ENCODE assay signal across 11 cellular contexts in the genomic region with DNA sequence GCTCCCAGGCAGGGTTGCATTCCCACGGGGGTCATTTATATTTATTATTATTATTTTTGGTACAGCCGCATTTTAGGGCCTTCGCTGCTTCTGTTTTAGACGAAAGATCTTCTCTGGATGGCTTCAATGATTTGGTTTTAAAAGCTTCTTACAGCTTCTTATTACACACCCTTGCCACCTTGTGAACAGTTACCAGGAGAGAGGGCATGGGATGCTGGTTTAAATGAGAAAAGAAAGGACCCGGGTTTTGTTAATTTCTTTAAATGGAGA. TPM values are rescaled to one million over a fixed set of nuclear protein-coding genes. Genes with fewer than 3 reads are reported as not detected.
DNase-seq lines count a peak whose midpoint lies in the region; ATAC-seq and TF ChIP-seq lines count a peak whose summit lies in the region.
"Had no signal": no experiment of that assay in that cellular context is flagged by ENCODE, and none has a peak within 500 bp of the region (broad histone marks: within the 10 kb centered on the region; RNA-seq: fewer than 3 reads in every experiment).

No MANE protein-coding gene starts in this region.

- no peaks in the 10 kb centered on the region for H3K36me3 Mint-ChIP-seq in activated T-helper 1 cell treated with anti-CD3 and anti-CD28 coated beads, Interleukin-12 subunit alpha, Interleukin-12 subunit beta, Interleukin-2, Interleukin-4 antibody, amounts not matched to agents 30 ng/mL and 10 ng/mL and 1 ng/mL, durations not matched to agents 14 hours and 24 hours and 36 hours (ENCODE audit: low read depth)

- H3K4me1 ChIP-seq in SK-N-SH (ENCODE audit: control insufficient read depth in 1 of 2, insufficient read depth in 2 of 2, low read depth in 1 of 2, low read length in 1 of 2) (peaks cover 12 to 39% of the 10 kb centered on the region in 2 experiments), hepatocyte (ENCODE audit: insufficient read depth) (no peaks in the 10 kb centered on the region)

- no peaks in the 10 kb centered on the region for H3K9me3 ChIP-seq in SK-N-SH
- H3K9me3 ChIP-seq in hepatocyte (ENCODE audit: low read depth) = no peaks in the 10 kb centered on the region

- ATAC-seq in SK-N-SH treated with all-trans-retinoic acid at 6 μM for 48 hours = no peak
- no peak for ATAC-seq in stimulated activated naive CD8-positive, alpha-beta T cell treated with anti-CD3 and anti-CD28 coated beads, Interleukin-15, amount 100 ng/mL, for 72 hours
- ATAC-seq in HG02870 (IDR thresholded peaks at IDR 0.05; ENCODE audit: unreplicated experiment) = no peak

- H3K4me1 Mint-ChIP-seq in activated T-helper 1 cell treated with anti-CD3 and anti-CD28 coated beads, Interleukin-12 subunit alpha, Interleukin-12 subunit beta, Interleukin-2, Interleukin-4 antibody, amounts not matched to agents 30 ng/mL and 10 ng/mL and 1 ng/mL, durations not matched to agents 14 hours and 24 hours and 36 hours (ENCODE audit: low read depth) = peaks cover 22% of the 10 kb centered on the region
- peaks cover 62% of the 10 kb centered on the region for H3K4me1 Mint-ChIP-seq in stimulated activated naive CD8-positive, alpha-beta T cell treated with anti-CD3 and anti-CD28 coated beads, Interleukin-15, amount 100 ng/mL, for 72 hours

- H3K4me2 ChIP-seq in SK-N-SH (peak overlapping the region; percentile 87), hepatocyte (peak overlapping the region; percentile 99)

- H3K27ac Mint-ChIP-seq in activated T-helper 1 cell treated with anti-CD3 and anti-CD28 coated beads, Interleukin-12 subunit alpha, Interleukin-12 subunit beta, Interleukin-2, Interleukin-4 antibody, amounts not matched to agents 30 ng/mL and 10 ng/mL and 1 ng/mL, durations not matched to agents 14 hours and 24 hours and 36 hours = no peak overlapping the region
- H3K27ac Mint-ChIP-seq in stimulated activated naive CD8-positive, alpha-beta T cell treated with anti-CD3 and anti-CD28 coated beads, Interleukin-15, amount 100 ng/mL, for 72 hours = no peak overlapping the region

- H4K20me1 ChIP-seq in SK-N-SH (ENCODE audit: insufficient read depth) (peaks cover 48% of the 10 kb centered on the region), hepatocyte (ENCODE audit: insufficient read depth, poor library complexity, severe bottlenecking) (no peaks in the 10 kb centered on the region)

- CTCF ChIA-PET in SK-N-SH (lab: Yijun Ruan, JAX) = interaction anchor here (0.8 to 14.0 kb wide), 3 partner anchors 25 to 416 kb away, joined by 3 to 160 read pairs (median 6); no protein-coding TSS in a partner anchor

- no peak for DNase-seq in SK-N-SH
- DNase-seq in activated T-helper 1 cell treated with anti-CD3 and anti-CD28 coated beads, Interleukin-12 subunit alpha, Interleukin-12 subunit beta, Interleukin-2, Interleukin-4 antibody, amounts not matched to agents 30 ng/mL and 10 ng/mL and 1 ng/mL, durations not matched to agents 14 hours and 24 hours and 36 hours (ENCODE audit: low spot score) = no peak
- DNase-seq in hepatocyte (ENCODE audit: low spot score) = no peak
- no peak for DNase-seq in stimulated activated naive CD8-positive, alpha-beta T cell treated with anti-CD3 and anti-CD28 coated beads, Interleukin-15, amount 100 ng/mL, for 72 hours
- DNase-seq in NK-92 (lab: John Stamatoyannopoulos, UW; ENCODE audit: unreplicated experiment) = no peak
- no peak for DNase-seq in activated CD4-positive, alpha-beta T cell treated with anti-CD3 and anti-CD28 coated beads, Interleukin-2, amount 50 U/mL, for 48 hours
- DNase-seq: 8988T, NCI-H1105 treated with DMSO at 0.1 percent for 48 hours had no signal

- no peaks in the 10 kb centered on the region for H3K36me3 ChIP-seq in SK-N-SH (replicated peaks in 1 of 2; ENCODE audit: control insufficient read depth in 1 of 2, insufficient read depth in 2 of 2, low read length in 1 of 2)
- H3K36me3 ChIP-seq in hepatocyte (replicated peaks; ENCODE audit: insufficient read depth, low read depth) = no peaks in the 10 kb centered on the region

- H3F3A ChIP-seq in SK-N-SH (replicated peaks; ENCODE audit: insufficient read depth) = peaks cover 20% of the 10 kb centered on the region

- TF ChIP-seq RAD21 in SK-N-SH (IDR thresholded peaks at IDR 0.05; ENCODE audit: low read length) = no peak

- H2AFZ ChIP-seq in SK-N-SH (ENCODE audit: low read depth) (no peak overlapping the region), hepatocyte (no peak overlapping the region)

- H3K27me3 Mint-ChIP-seq in activated T-helper 1 cell treated with anti-CD3 and anti-CD28 coated beads, Interleukin-12 subunit alpha, Interleukin-12 subunit beta, Interleukin-2, Interleukin-4 antibody, amounts not matched to agents 30 ng/mL and 10 ng/mL and 1 ng/mL, durations not matched to agents 14 hours and 24 hours and 36 hours (ENCODE audit: insufficient read depth) = peaks cover 56% of the 10 kb centered on the region
- H3K27me3 Mint-ChIP-seq in stimulated activated naive CD8-positive, alpha-beta T cell treated with anti-CD3 and anti-CD28 coated beads, Interleukin-15, amount 100 ng/mL, for 72 hours = peaks cover 8% of the 10 kb centered on the region

- H3K27me3 ChIP-seq in SK-N-SH (ENCODE audit: insufficient read depth) (no peaks in the 10 kb centered on the region), hepatocyte (peaks cover 47% of the 10 kb centered on the region)

- H3K4me3 ChIP-seq in SK-N-SH (ENCODE audit: low read depth in 2 of 2, low read length in 1 of 2) = peak overlapping the region; percentile 70 to 80; a peak in 3 of 4 replicates
- H3K4me3 ChIP-seq in hepatocyte = peak overlapping the region; percentile 7

- H3K27ac ChIP-seq in SK-N-SH (ENCODE audit: low read depth in 2 of 2, low read length in 1 of 2) (no peak overlapping the region), hepatocyte (no peak overlapping the region)
- H3K27ac ChIP-seq: epithelial cell of prostate had no signal

- no peaks in the 10 kb centered on the region for H3K9me2 ChIP-seq in SK-N-SH
- no peaks in the 10 kb centered on the region for H3K9me2 ChIP-seq in hepatocyte (replicated peaks; ENCODE audit: insufficient read depth)

- H3K79me2 ChIP-seq in SK-N-SH (ENCODE audit: insufficient read depth) = peaks cover 78% of the 10 kb centered on the region
- H3K79me2 ChIP-seq in hepatocyte = peaks cover 2% of the 10 kb centered on the region

- no peak for TF ChIP-seq EP300 in SK-N-SH (IDR thresholded peaks at IDR 0.05; ENCODE audit: borderline replicate concordance in 1 of 2, low read depth in 1 of 2, low read length in 1 of 2)

- POLR2A ChIA-PET in SK-N-SH (lab: Yijun Ruan, JAX) = interaction anchor here (0.6 kb wide), 1 partner anchor 101 kb away, joined by 4 read pairs; no protein-coding TSS in a partner anchor

- H3K9ac ChIP-seq in SK-N-SH = peak overlapping the region; percentile 13; the same call in 1 of the 2 replicates

- 85% methylated on average over 5 of the region's 5 CpGs for WGBS in SK-N-SH (ENCODE audit: low lambda C conversion rate)
- WGBS in hepatocyte (ENCODE audit: low lambda C conversion rate, missing lambda C conversion rate) = 77% methylated on average over 5 of the region's 5 CpGs

- H3K4me3 Mint-ChIP-seq in activated T-helper 1 cell treated with anti-CD3 and anti-CD28 coated beads, Interleukin-12 subunit alpha, Interleukin-12 subunit beta, Interleukin-2, Interleukin-4 antibody, amounts not matched to agents 30 ng/mL and 10 ng/mL and 1 ng/mL, durations not matched to agents 14 hours and 24 hours and 36 hours = peak overlapping the region; percentile 40
- H3K4me3 Mint-ChIP-seq in stimulated activated naive CD8-positive, alpha-beta T cell treated with anti-CD3 and anti-CD28 coated beads, Interleukin-15, amount 100 ng/mL, for 72 hours = peak overlapping the region; percentile 13 to 93

- TF ChIP-seq CTCF in SK-N-SH (IDR thresholded peaks at IDR 0.05) = no peak
- TF ChIP-seq CTCF in hepatocyte (IDR thresholded peaks at IDR 0.05; ENCODE audit: poor library complexity) = no peak

- H3K9me3 Mint-ChIP-seq in activated T-helper 1 cell treated with anti-CD3 and anti-CD28 coated beads, Interleukin-12 subunit alpha, Interleukin-12 subunit beta, Interleukin-2, Interleukin-4 antibody, amounts not matched to agents 30 ng/mL and 10 ng/mL and 1 ng/mL, durations not matched to agents 14 hours and 24 hours and 36 hours = no peaks in the 10 kb centered on the region
- no peaks in the 10 kb centered on the region for H3K9me3 Mint-ChIP-seq in stimulated activated naive CD8-positive, alpha-beta T cell treated with anti-CD3 and anti-CD28 coated beads, Interleukin-15, amount 100 ng/mL, for 72 hours

- intact Hi-C loops in activated T-helper 1 cell treated with anti-CD3 and anti-CD28 coated beads, Interleukin-12 subunit alpha, Interleukin-12 subunit beta, Interleukin-2, Interleukin-4 antibody, amounts not matched to agents 30 ng/mL and 10 ng/mL and 1 ng/mL, durations not matched to agents 14 hours and 24 hours and 36 hours (cut with micrococcal nuclease) = loop anchor here (5.0 kb wide), 1 partner anchor 482 kb away; the partner anchor contains the start of genes SEPTIN10 and SOWAHC

TF ChIP-seq in SK-N-SH, 30 proteins besides CTCF, POLR2A, EP300 and RAD21 (continues in another document):
- TF ChIP-seq RXRA (IDR thresholded peaks at IDR 0.05; ENCODE audit: borderline replicate concordance, low read depth) (no peak), FOXJ3 (CRISPR knock-in tag; IDR thresholded peaks at IDR 0.05) (no peak), POLR2AphosphoS5 (IDR thresholded peaks at IDR 0.05; ENCODE audit: low read depth, low read length) (no peak), RCOR1 (IDR thresholded peaks at IDR 0.05; ENCODE audit: low read length) (no peak), SIN3A (IDR thresholded peaks at IDR 0.05; ENCODE audit: borderline replicate concordance, low read depth, low read length) (no peak)

RNA-seq across cellular contexts. Expression of gene SH3RF3, which starts 1.7 kb away (rescaled TPM):
- polyA plus RNA-seq in SK-N-SH (2012; rRNA removed) (1.3 and 1.9 TPM in 2 replicates), hepatocyte (1.1 and 1.9 TPM in 2 replicates)
- 0.99 and 1.5 TPM in 2 replicates for polyA plus RNA-seq in SK-N-SH (2012; cell fraction: cytosol; rRNA removed)
- 3.5 and 3.8 TPM in 2 replicates for polyA plus RNA-seq in SK-N-SH (2012; cell fraction: nucleus; rRNA removed)
- 0.39 and 0.54 TPM in 2 replicates for total RNA-seq in activated T-helper 1 cell treated with anti-CD3 and anti-CD28 coated beads, Interleukin-12 subunit alpha, Interleukin-12 subunit beta, Interleukin-2, Interleukin-4 antibody, amounts not matched to agents 30 ng/mL and 10 ng/mL and 1 ng/mL, durations not matched to agents 14 hours and 24 hours and 36 hours
- 1.9 and 2.1 TPM in 2 replicates for total RNA-seq in hepatocyte
